9 cellular contexts compared by ENCODE assay signal in the genomic region with DNA sequence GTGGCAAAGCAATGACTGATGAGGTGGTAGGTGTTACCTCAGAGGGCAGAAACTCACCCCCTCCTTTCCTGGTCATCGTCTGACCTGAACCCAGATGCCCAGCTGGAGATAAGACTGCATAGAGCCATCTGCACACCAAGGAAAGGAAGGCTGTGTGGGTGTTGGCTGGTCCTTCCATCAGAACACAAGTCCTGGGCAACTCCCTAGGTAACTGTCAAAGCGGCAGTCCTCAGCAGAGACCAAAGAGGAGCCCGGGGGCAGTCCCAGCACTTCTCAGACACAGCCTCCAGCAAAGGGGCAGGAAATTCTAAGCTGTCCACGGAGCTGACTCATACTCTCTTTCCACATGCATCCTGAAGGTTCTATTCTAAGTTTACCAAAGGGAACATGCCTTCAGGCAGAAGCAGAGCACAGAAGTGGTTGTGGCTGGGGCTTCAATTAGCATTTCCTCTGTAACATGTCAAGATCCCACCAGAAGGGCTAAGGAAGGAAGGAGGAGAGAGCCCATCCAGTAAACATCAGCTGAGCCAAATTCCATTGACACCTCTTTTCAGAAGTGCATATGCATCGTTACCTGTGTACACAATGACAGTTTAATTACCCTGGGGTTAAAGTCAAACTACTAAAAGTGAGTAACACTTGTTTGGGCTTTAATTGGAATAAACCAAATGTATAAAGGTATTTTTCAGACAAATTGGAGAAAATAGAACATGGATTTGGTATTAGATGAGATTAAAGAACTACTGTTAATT. TPM values are rescaled to one million over a fixed set of nuclear protein-coding genes. Genes with fewer than 3 reads are reported as not detected.
A peak's percentile ranks its signal among the peaks of the same experiment; 100 is the strongest.
DNase-seq lines count a peak whose midpoint lies in the region; TF ChIP-seq lines count a peak whose summit lies in the region.
"Had no signal": no experiment of that assay in that cellular context is flagged by ENCODE, and none has a peak within 500 bp of the region (broad histone marks: within the 10 kb centered on the region; RNA-seq: fewer than 3 reads in every experiment).

No MANE protein-coding gene starts in this region.

- H4K8ac ChIP-seq in trophoblast cell (ENCODE audit: low read depth, low read length) = no peak overlapping the region

- no peak overlapping the region for H3K18ac ChIP-seq in trophoblast cell (ENCODE audit: low read length)

- no peak overlapping the region for H2BK5ac ChIP-seq in trophoblast cell (ENCODE audit: low read depth, low read length, poor library complexity)

- TF ChIP-seq CTCF in choroid plexus epithelial cell (conservative IDR thresholded peaks at IDR 0.05; ENCODE audit: low read depth, low read length) (no peak), BE2C (IDR thresholded peaks at IDR 0.05; ENCODE audit: low read depth, low read length) (no peak)

- no peak overlapping the region for H4K12ac ChIP-seq in trophoblast cell (ENCODE audit: low read depth, low read length)

- no peak overlapping the region for H2BK12ac ChIP-seq in trophoblast cell (ENCODE audit: low read length)

- H3K14ac ChIP-seq in trophoblast cell (ENCODE audit: low read length) = no peak overlapping the region

- no peak overlapping the region for H2AK5ac ChIP-seq in trophoblast cell (ENCODE audit: low read length)

- no peaks in the 10 kb centered on the region for H3K9me3 Mint-ChIP-seq in activated T-helper 2 cell treated with anti-CD3 and anti-CD28 coated beads, Interferon-gamma antibody, Interleukin-2, Interleukin-4, amounts not matched to agents 10 μg/mL and 5 μg/mL and 100 μg/mL, durations not matched to agents 14 hours and 24 hours and 36 hours

- H3K9me3 ChIP-seq in trophoblast cell (ENCODE audit: insufficient read depth, low read depth, low read length) (no peaks in the 10 kb centered on the region), BE2C (no peaks in the 10 kb centered on the region)

- peaks cover 24 to 35% of the 10 kb centered on the region in 2 experiments for H3K4me1 ChIP-seq in trophoblast cell (ENCODE audit: control insufficient read depth in 1 of 2, insufficient read depth in 2 of 2, low read length in 2 of 2)
- no peaks in the 10 kb centered on the region for H3K4me1 ChIP-seq in BE2C

- H3K4me2 ChIP-seq in trophoblast cell (ENCODE audit: low read length) = peak overlapping the region; percentile 3

- intact Hi-C loops in activated T-helper 2 cell treated with anti-CD3 and anti-CD28 coated beads, Interferon-gamma antibody, Interleukin-2, Interleukin-4, amounts not matched to agents 10 μg/mL and 5 μg/mL and 100 μg/mL, durations not matched to agents 14 hours and 24 hours and 36 hours (cut with micrococcal nuclease) = no loop called here

- no peak overlapping the region for H2BK120ac ChIP-seq in trophoblast cell (ENCODE audit: insufficient read depth, low read length, poor library complexity)

- DNase-seq in GM04503 (ENCODE audit: low read depth) (peak; percentile 55), NCI-H69 (lab: John Stamatoyannopoulos, UW) (peak; percentile 30), choroid plexus epithelial cell (ENCODE audit: low read depth) (peak; percentile 87), trophoblast cell (peak; percentile 89 to 90), GM19238 (ENCODE audit: insufficient read length, low spot score) (no peak), BE2C (no peak)
- DNase-seq in activated T-helper 2 cell treated with anti-CD3 and anti-CD28 coated beads, Interferon-gamma antibody, Interleukin-2, Interleukin-4, amounts not matched to agents 10 μg/mL and 5 μg/mL and 100 μg/mL, durations not matched to agents 14 hours and 24 hours and 36 hours (ENCODE audit: low spot score) = no peak
- DNase-seq in activated CD4-positive, alpha-beta T cell treated with anti-CD3 and anti-CD28 coated beads, Interleukin-2, amount 50 U/mL, for 1 hour = no peak
- DNase-seq: activated gamma-delta T cell had no signal

- no peak overlapping the region for H3K4ac ChIP-seq in trophoblast cell (ENCODE audit: low read depth, low read length)

- H3K4me3 Mint-ChIP-seq in activated T-helper 2 cell treated with anti-CD3 and anti-CD28 coated beads, Interferon-gamma antibody, Interleukin-2, Interleukin-4, amounts not matched to agents 10 μg/mL and 5 μg/mL and 100 μg/mL, durations not matched to agents 14 hours and 24 hours and 36 hours (ENCODE audit: low read depth) = no peak overlapping the region

- no peak overlapping the region for H2AFZ ChIP-seq in trophoblast cell (ENCODE audit: insufficient read depth, low read length, poor library complexity)

- peaks cover 5% of the 10 kb centered on the region for H3K79me1 ChIP-seq in trophoblast cell (ENCODE audit: low read length)

- H3K4me3 ChIP-seq in choroid plexus epithelial cell (ENCODE audit: low read depth, low read length) = no peak overlapping the region
- no peak overlapping the region for H3K4me3 ChIP-seq in trophoblast cell (ENCODE audit: low read depth, low read length)
- no peak overlapping the region for H3K4me3 ChIP-seq in BE2C (ENCODE audit: low read depth, low read length)

- no peak overlapping the region for H3K9ac ChIP-seq in trophoblast cell (ENCODE audit: low read length)

- H3K27me3 ChIP-seq in trophoblast cell (ENCODE audit: insufficient read depth, low read length) (no peaks in the 10 kb centered on the region), BE2C (no peaks in the 10 kb centered on the region)

- no CpG with 5 or more reads among the region's 5 CpGs for WGBS in trophoblast cell (ENCODE audit: extremely low coverage, insufficient coverage, insufficient read length)

- peak overlapping the region; percentile 0 for H3K27ac ChIP-seq in trophoblast cell (ENCODE audit: low read depth, low read length)

- H3K27ac Mint-ChIP-seq in activated T-helper 2 cell treated with anti-CD3 and anti-CD28 coated beads, Interferon-gamma antibody, Interleukin-2, Interleukin-4, amounts not matched to agents 10 μg/mL and 5 μg/mL and 100 μg/mL, durations not matched to agents 14 hours and 24 hours and 36 hours = no peak overlapping the region

- peaks cover 15% of the 10 kb centered on the region for H3K27me3 Mint-ChIP-seq in activated T-helper 2 cell treated with anti-CD3 and anti-CD28 coated beads, Interferon-gamma antibody, Interleukin-2, Interleukin-4, amounts not matched to agents 10 μg/mL and 5 μg/mL and 100 μg/mL, durations not matched to agents 14 hours and 24 hours and 36 hours (ENCODE audit: low read depth)

- no peaks in the 10 kb centered on the region for H3K36me3 ChIP-seq in trophoblast cell (ENCODE audit: control insufficient read depth in 1 of 2, insufficient read depth in 2 of 2, low read length in 2 of 2)
- H3K36me3 ChIP-seq in BE2C = peaks cover 3% of the 10 kb centered on the region; the same call in 1 of the 2 replicates

- peaks cover 51% of the 10 kb centered on the region for H3K4me1 Mint-ChIP-seq in activated T-helper 2 cell treated with anti-CD3 and anti-CD28 coated beads, Interferon-gamma antibody, Interleukin-2, Interleukin-4, amounts not matched to agents 10 μg/mL and 5 μg/mL and 100 μg/mL, durations not matched to agents 14 hours and 24 hours and 36 hours (ENCODE audit: low read depth)

- no peaks in the 10 kb centered on the region for H3K79me2 ChIP-seq in trophoblast cell (ENCODE audit: control insufficient read depth, insufficient read depth, low read length, poor library complexity)

- no peaks in the 10 kb centered on the region for H3K36me3 Mint-ChIP-seq in activated T-helper 2 cell treated with anti-CD3 and anti-CD28 coated beads, Interferon-gamma antibody, Interleukin-2, Interleukin-4, amounts not matched to agents 10 μg/mL and 5 μg/mL and 100 μg/mL, durations not matched to agents 14 hours and 24 hours and 36 hours (ENCODE audit: low read depth)

- no peak overlapping the region for H4K91ac ChIP-seq in trophoblast cell (ENCODE audit: low read depth, low read length)

- H3K23ac ChIP-seq in trophoblast cell (ENCODE audit: low read length) = no peak overlapping the region

RNA-seq across cellular contexts. Expression of a gene that starts 54.7 kb away (rescaled TPM):
- polyA plus RNA-seq in trophoblast cell (2013) = 12.0 and 12.8 TPM in 2 replicates
- total RNA-seq in activated T-helper 2 cell treated with anti-CD3 and anti-CD28 coated beads, Interferon-gamma antibody, Interleukin-2, Interleukin-4, amounts not matched to agents 10 μg/mL and 5 μg/mL and 100 μg/mL, durations not matched to agents 14 hours and 24 hours and 36 hours = 7.9 and 8.4 TPM in 2 replicates
- polyA plus RNA-seq in BE2C (2012; ENCODE audit: insufficient read depth, insufficient read length, low read depth) = 82.1 TPM

Comparison
In these comparisons a context has a peak if more than half of its experiments do, and no peak if none do; other contexts are left out.
1. DNase-seq: peak in GM04503 (single experiment), NCI-H69 (single experiment), choroid plexus epithelial cell (single experiment) and trophoblast cell (2 of 2); none in GM19238 (single experiment), activated T-helper 2 cell treated with anti-CD3 and anti-CD28 coated beads, Interferon-gamma antibody, Interleukin-2, Interleukin-4, amounts not matched to agents 10 μg/mL and 5 μg/mL and 100 μg/mL, durations not matched to agents 14 hours and 24 hours and 36 hours (single experiment), BE2C (single experiment) and activated CD4-positive, alpha-beta T cell treated with anti-CD3 and anti-CD28 coated beads, Interleukin-2, amount 50 U/mL, for 1 hour (single experiment).